In genomic region chr15:68470049-68470738, GRCh38 we compare ENCODE assay signal across 1 cellular context.
TF ChIP-seq lines count a peak whose summit lies in the region.

No MANE protein-coding gene starts in this region.

TF ChIP-seq in SK-N-SH treated with all-trans-retinoic acid at 6 μM for 48 hours, 23 proteins besides CTCF, POLR2A, EP300 and RAD21 (continued from another document):
- TF ChIP-seq PATZ1 (CRISPR knock-in tag; IDR thresholded peaks at IDR 0.05; ENCODE audit: borderline replicate concordance) (no peak), CSRNP3 (CRISPR knock-in tag; IDR thresholded peaks at IDR 0.05) (no peak), SNAI2 (CRISPR knock-in tag; IDR thresholded peaks at IDR 0.05) (no peak)
